11 cellular contexts compared by ENCODE assay signal in genomic region chr16:86665319-86665675, GRCh38.
A peak's percentile ranks its signal among the peaks of the same experiment; 100 is the strongest.
DNase-seq lines count a peak whose midpoint lies in the region; ATAC-seq and TF ChIP-seq lines count a peak whose summit lies in the region.
"Had no signal": no experiment of that assay in that cellular context is flagged by ENCODE, and none has a peak within 500 bp of the region (broad histone marks: within the 10 kb centered on the region; RNA-seq: fewer than 3 reads in every experiment).

No MANE protein-coding gene starts in this region.

- intact Hi-C loops in ascending aorta (cut with DNase I) (loop anchor here (2.0 to 10.0 kb wide), 5 partner anchors 16 to 540 kb away; no protein-coding TSS in a partner anchor), mucosa of descending colon (cut with DNase I, micrococcal nuclease) (no loop called here)
- intact Hi-C loops in CD4-positive, alpha-beta T cell (cut with DNase I, micrococcal nuclease) = no loop called here

- no peaks in the 10 kb centered on the region for H3K27me3 ChIP-seq in ascending aorta
- H3K27me3 ChIP-seq in CD4-positive, alpha-beta T cell (ENCODE audit: control insufficient read depth, insufficient read depth, low read length) = no peaks in the 10 kb centered on the region

- ATAC-seq in GM18907 (IDR thresholded peaks at IDR 0.05; ENCODE audit: unreplicated experiment) (peak; percentile 33), HG02973 (IDR thresholded peaks at IDR 0.05; ENCODE audit: unreplicated experiment) (peak; percentile 7), mucosa of descending colon (peak; percentile 17)
- ATAC-seq in CD4-positive, alpha-beta T cell (ENCODE audit: poor library complexity) = no peak

- POLR2A ChIA-PET in CD4-positive, alpha-beta T cell (lab: Charles Lee) = no interaction called here
- POLR2A ChIA-PET in GM10248 (lab: Yijun Ruan, JAX) = no interaction called here

- peak in 1 of 2 donors; percentile 63 for DNase-seq in ascending aorta (ENCODE audit: low spot score in 2 of 2)
- no peak for DNase-seq in mucosa of descending colon
- DNase-seq in CD4-positive, alpha-beta T cell = no peak
- no peak for DNase-seq in NOMO-1 treated with DMSO at 0.1 percent for 48 hours (lab: John Stamatoyannopoulos, UW; ENCODE audit: unreplicated experiment)
- DNase-seq in GM10248 (ENCODE audit: extremely low spot score) = no peak
- no peak for DNase-seq in DMS114 treated with DMSO at 0.1 percent for 48 hours (lab: John Stamatoyannopoulos, UW; ENCODE audit: unreplicated experiment)
- DNase-seq: heart left ventricle, NCI-H146, T-helper 17 cell had no signal

- no peaks in the 10 kb centered on the region for H3K4me1 Mint-ChIP-seq in CD4-positive, alpha-beta T cell (ENCODE audit: low read depth)

- no peak overlapping the region for H3K27ac Mint-ChIP-seq in CD4-positive, alpha-beta T cell
- H3K27ac Mint-ChIP-seq: T-helper 17 cell had no signal

- H3K4me3 ChIP-seq in ascending aorta (no peak overlapping the region), mucosa of descending colon (no peak overlapping the region)
- H3K4me3 ChIP-seq: heart left ventricle had no signal

- peaks cover 32% of the 10 kb centered on the region for H3K27me3 Mint-ChIP-seq in CD4-positive, alpha-beta T cell

- CTCF ChIA-PET in CD4-positive, alpha-beta T cell (lab: Charles Lee) = no interaction called here
- CTCF ChIA-PET in GM10248 (lab: Yijun Ruan, JAX) = interaction anchor here (1.4 kb wide), 1 partner anchor 46 kb away, joined by 4 read pairs; no protein-coding TSS in a partner anchor

- H3K36me3 ChIP-seq in ascending aorta (peaks cover 0 to 4% of the 10 kb centered on the region in 2 donors), mucosa of descending colon (ENCODE audit: low read depth) (no peaks in the 10 kb centered on the region)
- H3K36me3 ChIP-seq: heart left ventricle had no signal

- no peaks in the 10 kb centered on the region for H3K36me3 Mint-ChIP-seq in CD4-positive, alpha-beta T cell (ENCODE audit: low read depth)

- H3K4me1 ChIP-seq in ascending aorta (peaks cover 9 to 35% of the 10 kb centered on the region in 2 donors), mucosa of descending colon (ENCODE audit: low read depth) (no peaks in the 10 kb centered on the region)

- H3K9me3 ChIP-seq in ascending aorta = no peaks in the 10 kb centered on the region
- H3K9me3 ChIP-seq in mucosa of descending colon = no peaks in the 10 kb centered on the region
- no peaks in the 10 kb centered on the region for H3K9me3 ChIP-seq in CD4-positive, alpha-beta T cell (ENCODE audit: control insufficient read depth, low read length)

- no peak overlapping the region for H3K4me3 Mint-ChIP-seq in CD4-positive, alpha-beta T cell

- TF ChIP-seq CTCF in ascending aorta (IDR thresholded peaks at IDR 0.05) (no peak), mucosa of descending colon (IDR thresholded peaks at IDR 0.05) (no peak), GM10248 (IDR thresholded peaks at IDR 0.05; ENCODE audit: control extremely low read depth, extremely low read depth, low read depth, missing control alignments) (no peak)
- TF ChIP-seq CTCF in CD4-positive, alpha-beta T cell (IDR thresholded peaks at IDR 0.05) = no peak

- peak overlapping the region; percentile 74 to 75 for H3K27ac ChIP-seq in ascending aorta
- no peak overlapping the region for H3K27ac ChIP-seq in CD4-positive, alpha-beta T cell (ENCODE audit: low read depth, low read length)

- H3K9me3 Mint-ChIP-seq in CD4-positive, alpha-beta T cell = peaks cover 5% of the 10 kb centered on the region
